ENCODE assay signal across 8 cellular contexts in the genomic region with DNA sequence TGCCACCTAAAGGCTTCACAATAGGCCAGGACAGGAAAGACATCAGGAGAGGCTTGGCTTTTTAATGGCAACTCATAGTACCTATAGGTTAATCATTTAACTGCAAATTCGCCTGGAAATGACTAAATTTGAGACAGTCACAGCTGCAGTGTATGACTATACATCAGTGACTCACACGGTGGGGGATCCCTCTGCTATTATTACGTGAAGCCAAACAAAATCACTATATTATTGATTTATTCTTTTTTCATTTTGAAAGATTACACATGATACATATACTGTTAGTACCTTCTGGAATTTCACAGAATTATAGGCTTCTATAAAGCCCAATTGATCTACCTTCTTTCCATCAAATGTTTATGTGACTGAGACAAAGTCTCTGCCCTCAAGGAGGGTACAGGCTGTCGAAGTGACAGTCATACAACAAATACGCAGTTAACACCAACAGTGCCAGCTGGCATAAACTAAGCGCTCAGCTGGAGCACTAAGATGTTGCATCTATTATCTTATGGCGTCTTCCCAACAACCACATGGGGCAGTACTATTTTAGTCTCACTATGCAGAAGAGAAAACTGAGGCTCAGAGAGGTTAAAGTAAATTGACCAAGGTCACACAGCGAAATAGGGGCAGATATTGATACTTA.
DNase-seq lines count a peak whose midpoint lies in the region; ATAC-seq and TF ChIP-seq lines count a peak whose summit lies in the region.

No MANE protein-coding gene starts in this region.

- peak overlapping the region in 1 of 7 donors; percentile 34 for H3K4me3 Mint-ChIP-seq in CD8-positive, alpha-beta memory T cell

- no peak overlapping the region for H3K27ac ChIP-seq in CD8-positive, alpha-beta memory T cell (ENCODE audit: low read depth, low read length)
- H3K27ac ChIP-seq in mammary epithelial cell (ENCODE audit: insufficient read depth, low read depth, low read length) (peak overlapping the region; percentile 84), trophoblast cell (ENCODE audit: low read depth, low read length) (no peak overlapping the region)

- intact Hi-C loops in mammary epithelial cell (cut with micrococcal nuclease), result no loop called here

- in situ Hi-C loops in mammary epithelial cell (cut with MboI; ENCODE audit: low sequenced_read_pairs in 2 of 2), result no loop called here

- BruUV-seq in mammary epithelial cell (replicated peaks; lab: Mats Ljungman, UMichigan), result no TSS peak

- no peak overlapping the region for H3K4ac ChIP-seq in trophoblast cell (ENCODE audit: low read depth, low read length)

- H2AFZ ChIP-seq in mammary epithelial cell (ENCODE audit: low read depth, low read length) (peak overlapping the region; percentile 75), trophoblast cell (ENCODE audit: insufficient read depth, low read length, poor library complexity) (no peak overlapping the region)

- H3K9me3 Mint-ChIP-seq in CD8-positive, alpha-beta memory T cell, result no peaks in the 10 kb centered on the region

- no peaks in the 10 kb centered on the region for H3K27me3 Mint-ChIP-seq in CD8-positive, alpha-beta memory T cell

- H3K23ac ChIP-seq in trophoblast cell (ENCODE audit: low read length), result no peak overlapping the region

- peaks cover 20 to 47% (median 41%) of the 10 kb centered on the region in 3 donors for H3K4me1 Mint-ChIP-seq in CD8-positive, alpha-beta memory T cell

- H3K79me2 ChIP-seq in mammary epithelial cell (ENCODE audit: insufficient read depth, low read length) (no peaks in the 10 kb centered on the region), trophoblast cell (ENCODE audit: control insufficient read depth, insufficient read depth, low read length, poor library complexity) (peaks cover 1% of the 10 kb centered on the region)

- no peaks in the 10 kb centered on the region for H3K9me3 ChIP-seq in CD8-positive, alpha-beta memory T cell (ENCODE audit: low read length)
- no peaks in the 10 kb centered on the region for H3K9me3 ChIP-seq in mammary epithelial cell (replicated peaks; ENCODE audit: insufficient read depth, low read length)
- no peaks in the 10 kb centered on the region for H3K9me3 ChIP-seq in trophoblast cell (ENCODE audit: insufficient read depth, low read depth, low read length)

- CTCF ChIA-PET in CD8-positive, alpha-beta memory T cell (lab: Charles Lee), result no interaction called here
- CTCF ChIA-PET in mammary epithelial cell (lab: Charles Lee; ENCODE audit: low non-redundant PET), result no interaction called here

- H3K4me3 ChIP-seq in CD8-positive, alpha-beta memory T cell (ENCODE audit: low read length), result no peak overlapping the region
- H3K4me3 ChIP-seq in mammary epithelial cell (replicated peaks in 1 of 3; ENCODE audit: insufficient read depth in 1 of 3, low read depth in 2 of 3, low read length in 3 of 3) (no peak overlapping the region), trophoblast cell (ENCODE audit: low read depth, low read length) (no peak overlapping the region)

- H2BK120ac ChIP-seq in trophoblast cell (ENCODE audit: insufficient read depth, low read length, poor library complexity), result no peak overlapping the region

- H4K8ac ChIP-seq in trophoblast cell (ENCODE audit: low read depth, low read length), result no peak overlapping the region

- H3K27me3 ChIP-seq in CD8-positive, alpha-beta memory T cell (ENCODE audit: insufficient read depth, low read length, poor library complexity, severe bottlenecking), result no peaks in the 10 kb centered on the region
- no peaks in the 10 kb centered on the region for H3K27me3 ChIP-seq in mammary epithelial cell (ENCODE audit: insufficient read depth, low read length)
- no peaks in the 10 kb centered on the region for H3K27me3 ChIP-seq in trophoblast cell (ENCODE audit: insufficient read depth, low read length)

- H3K9ac ChIP-seq in mammary epithelial cell (ENCODE audit: insufficient read depth, low read length), result peak overlapping the region; percentile 59
- H3K9ac ChIP-seq in trophoblast cell (ENCODE audit: low read length), result no peak overlapping the region

- no peak overlapping the region for H3K18ac ChIP-seq in trophoblast cell (ENCODE audit: low read length)

- POLR2A ChIA-PET in CD8-positive, alpha-beta memory T cell (lab: Charles Lee), result no interaction called here

- no peaks in the 10 kb centered on the region for H4K20me1 ChIP-seq in mammary epithelial cell (ENCODE audit: insufficient read depth, low read length)

- H3K4me2 ChIP-seq in mammary epithelial cell (ENCODE audit: insufficient read depth, low read depth, low read length), result peak overlapping the region; percentile 57
- no peak overlapping the region for H3K4me2 ChIP-seq in trophoblast cell (ENCODE audit: low read length)

- no peak overlapping the region for H2BK12ac ChIP-seq in trophoblast cell (ENCODE audit: low read length)

- peak; percentile 91 for ATAC-seq in GM19395 (IDR thresholded peaks at IDR 0.05; ENCODE audit: unreplicated experiment)
- ATAC-seq in HG03354 (IDR thresholded peaks at IDR 0.05; ENCODE audit: poor library complexity, severe bottlenecking, unreplicated experiment), result peak; percentile 95
- peak; percentile 90 for ATAC-seq in stimulated activated naive CD8-positive, alpha-beta T cell treated with anti-CD3 and anti-CD28 coated beads, Interleukin-15, Interleukin-2, amounts not matched to agents 100 U/mL and 50 U/mL, for 24 hours

- peaks cover 14% of the 10 kb centered on the region for H3K4me1 ChIP-seq in CD8-positive, alpha-beta memory T cell (ENCODE audit: insufficient read depth, low read length)
- H3K4me1 ChIP-seq in mammary epithelial cell (ENCODE audit: insufficient read depth, low read length) (peaks cover 27% of the 10 kb centered on the region), trophoblast cell (ENCODE audit: control insufficient read depth in 1 of 2, insufficient read depth in 2 of 2, low read length in 2 of 2) (peaks cover 3 to 9% of the 10 kb centered on the region in 2 experiments)

- H3K36me3 ChIP-seq in CD8-positive, alpha-beta memory T cell (ENCODE audit: insufficient read depth, low read length), result no peaks in the 10 kb centered on the region
- no peaks in the 10 kb centered on the region for H3K36me3 ChIP-seq in mammary epithelial cell (ENCODE audit: insufficient read depth, low read length)
- H3K36me3 ChIP-seq in trophoblast cell (ENCODE audit: control insufficient read depth in 1 of 2, insufficient read depth in 2 of 2, low read length in 2 of 2), result no peaks in the 10 kb centered on the region

- 55% methylated on average over 8 of the region's 8 CpGs for WGBS in mammary epithelial cell (ENCODE audit: low coverage, missing lambda C conversion rate)
- WGBS in trophoblast cell (ENCODE audit: extremely low coverage, insufficient coverage, insufficient read length), result no CpG with 5 or more reads among the region's 8 CpGs

- H2AK5ac ChIP-seq in trophoblast cell (ENCODE audit: low read length), result no peak overlapping the region

- no peak overlapping the region for H4K12ac ChIP-seq in trophoblast cell (ENCODE audit: low read depth, low read length)

- DNase-seq in CD8-positive, alpha-beta memory T cell, result no peak
- DNase-seq in mammary epithelial cell (no peak), trophoblast cell (no peak), pons (ENCODE audit: low spot score) (no peak), NCI-H2227 treated with DMSO at 0.1 percent for 48 hours (lab: John Stamatoyannopoulos, UW) (no peak)
- DNase-seq in stimulated activated naive CD8-positive, alpha-beta T cell treated with anti-CD3 and anti-CD28 coated beads, Interleukin-15, Interleukin-2, amounts not matched to agents 100 U/mL and 50 U/mL, for 24 hours, result peak; percentile 45

- no peak for TF ChIP-seq CTCF in mammary epithelial cell (conservative IDR thresholded peaks at IDR 0.05 in 1 of 2, IDR thresholded peaks at IDR 0.05 in 1 of 2; ENCODE audit: extremely low read depth in 1 of 2, insufficient read depth in 1 of 2, low read depth in 1 of 2, low read length in 2 of 2)

- H3K36me3 Mint-ChIP-seq in CD8-positive, alpha-beta memory T cell, result no peaks in the 10 kb centered on the region

- no peak overlapping the region for H2BK5ac ChIP-seq in trophoblast cell (ENCODE audit: low read depth, low read length, poor library complexity)

- H3K14ac ChIP-seq in trophoblast cell (ENCODE audit: low read length), result no peak overlapping the region

- no peak overlapping the region for H4K91ac ChIP-seq in trophoblast cell (ENCODE audit: low read depth, low read length)

- peak overlapping the region in 5 of 8 donors; percentile 48 to 70 (median 58) for H3K27ac Mint-ChIP-seq in CD8-positive, alpha-beta memory T cell

- peaks cover 13% of the 10 kb centered on the region for H3K79me1 ChIP-seq in trophoblast cell (ENCODE audit: low read length)

- dilution Hi-C loops in mammary epithelial cell (cut with HindIII; ENCODE audit: low sequenced_read_pairs), result no loop called here
